ENCODE assay signal across 1 cellular context in genomic region chr19:35408284-35409171, GRCh38.
TF ChIP-seq lines count a peak whose summit lies in the region.

No MANE protein-coding gene starts in this region.

TF ChIP-seq in GM12878, 131 proteins besides CTCF, POLR2A, EP300 and RAD21 (continued from another document and continues in another):
- no peak for TF ChIP-seq IRF3 (IDR thresholded peaks at IDR 0.05)
- TF ChIP-seq, protein P1, sequence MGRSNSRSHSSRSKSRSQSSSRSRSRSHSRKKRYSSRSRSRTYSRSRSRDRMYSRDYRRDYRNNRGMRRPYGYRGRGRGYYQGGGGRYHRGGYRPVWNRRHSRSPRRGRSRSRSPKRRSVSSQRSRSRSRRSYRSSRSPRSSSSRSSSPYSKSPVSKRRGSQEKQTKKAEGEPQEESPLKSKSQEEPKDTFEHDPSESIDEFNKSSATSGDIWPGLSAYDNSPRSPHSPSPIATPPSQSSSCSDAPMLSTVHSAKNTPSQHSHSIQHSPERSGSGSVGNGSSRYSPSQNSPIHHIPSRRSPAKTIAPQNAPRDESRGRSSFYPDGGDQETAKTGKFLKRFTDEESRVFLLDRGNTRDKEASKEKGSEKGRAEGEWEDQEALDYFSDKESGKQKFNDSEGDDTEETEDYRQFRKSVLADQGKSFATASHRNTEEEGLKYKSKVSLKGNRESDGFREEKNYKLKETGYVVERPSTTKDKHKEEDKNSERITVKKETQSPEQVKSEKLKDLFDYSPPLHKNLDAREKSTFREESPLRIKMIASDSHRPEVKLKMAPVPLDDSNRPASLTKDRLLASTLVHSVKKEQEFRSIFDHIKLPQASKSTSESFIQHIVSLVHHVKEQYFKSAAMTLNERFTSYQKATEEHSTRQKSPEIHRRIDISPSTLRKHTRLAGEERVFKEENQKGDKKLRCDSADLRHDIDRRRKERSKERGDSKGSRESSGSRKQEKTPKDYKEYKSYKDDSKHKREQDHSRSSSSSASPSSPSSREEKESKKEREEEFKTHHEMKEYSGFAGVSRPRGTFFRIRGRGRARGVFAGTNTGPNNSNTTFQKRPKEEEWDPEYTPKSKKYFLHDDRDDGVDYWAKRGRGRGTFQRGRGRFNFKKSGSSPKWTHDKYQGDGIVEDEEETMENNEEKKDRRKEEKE (IDR thresholded peaks at IDR 0.05): no peak
- TF ChIP-seq, protein P2, sequence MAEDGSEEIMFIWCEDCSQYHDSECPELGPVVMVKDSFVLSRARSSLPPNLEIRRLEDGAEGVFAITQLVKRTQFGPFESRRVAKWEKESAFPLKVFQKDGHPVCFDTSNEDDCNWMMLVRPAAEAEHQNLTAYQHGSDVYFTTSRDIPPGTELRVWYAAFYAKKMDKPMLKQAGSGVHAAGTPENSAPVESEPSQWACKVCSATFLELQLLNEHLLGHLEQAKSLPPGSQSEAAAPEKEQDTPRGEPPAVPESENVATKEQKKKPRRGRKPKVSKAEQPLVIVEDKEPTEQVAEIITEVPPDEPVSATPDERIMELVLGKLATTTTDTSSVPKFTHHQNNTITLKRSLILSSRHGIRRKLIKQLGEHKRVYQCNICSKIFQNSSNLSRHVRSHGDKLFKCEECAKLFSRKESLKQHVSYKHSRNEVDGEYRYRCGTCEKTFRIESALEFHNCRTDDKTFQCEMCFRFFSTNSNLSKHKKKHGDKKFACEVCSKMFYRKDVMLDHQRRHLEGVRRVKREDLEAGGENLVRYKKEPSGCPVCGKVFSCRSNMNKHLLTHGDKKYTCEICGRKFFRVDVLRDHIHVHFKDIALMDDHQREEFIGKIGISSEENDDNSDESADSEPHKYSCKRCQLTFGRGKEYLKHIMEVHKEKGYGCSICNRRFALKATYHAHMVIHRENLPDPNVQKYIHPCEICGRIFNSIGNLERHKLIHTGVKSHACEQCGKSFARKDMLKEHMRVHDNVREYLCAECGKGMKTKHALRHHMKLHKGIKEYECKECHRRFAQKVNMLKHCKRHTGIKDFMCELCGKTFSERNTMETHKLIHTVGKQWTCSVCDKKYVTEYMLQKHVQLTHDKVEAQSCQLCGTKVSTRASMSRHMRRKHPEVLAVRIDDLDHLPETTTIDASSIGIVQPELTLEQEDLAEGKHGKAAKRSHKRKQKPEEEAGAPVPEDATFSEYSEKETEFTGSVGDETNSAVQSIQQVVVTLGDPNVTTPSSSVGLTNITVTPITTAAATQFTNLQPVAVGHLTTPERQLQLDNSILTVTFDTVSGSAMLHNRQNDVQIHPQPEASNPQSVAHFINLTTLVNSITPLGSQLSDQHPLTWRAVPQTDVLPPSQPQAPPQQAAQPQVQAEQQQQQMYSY (CRISPR knock-in tag; IDR thresholded peaks at IDR 0.05): no peak
- TF ChIP-seq, protein P3, sequence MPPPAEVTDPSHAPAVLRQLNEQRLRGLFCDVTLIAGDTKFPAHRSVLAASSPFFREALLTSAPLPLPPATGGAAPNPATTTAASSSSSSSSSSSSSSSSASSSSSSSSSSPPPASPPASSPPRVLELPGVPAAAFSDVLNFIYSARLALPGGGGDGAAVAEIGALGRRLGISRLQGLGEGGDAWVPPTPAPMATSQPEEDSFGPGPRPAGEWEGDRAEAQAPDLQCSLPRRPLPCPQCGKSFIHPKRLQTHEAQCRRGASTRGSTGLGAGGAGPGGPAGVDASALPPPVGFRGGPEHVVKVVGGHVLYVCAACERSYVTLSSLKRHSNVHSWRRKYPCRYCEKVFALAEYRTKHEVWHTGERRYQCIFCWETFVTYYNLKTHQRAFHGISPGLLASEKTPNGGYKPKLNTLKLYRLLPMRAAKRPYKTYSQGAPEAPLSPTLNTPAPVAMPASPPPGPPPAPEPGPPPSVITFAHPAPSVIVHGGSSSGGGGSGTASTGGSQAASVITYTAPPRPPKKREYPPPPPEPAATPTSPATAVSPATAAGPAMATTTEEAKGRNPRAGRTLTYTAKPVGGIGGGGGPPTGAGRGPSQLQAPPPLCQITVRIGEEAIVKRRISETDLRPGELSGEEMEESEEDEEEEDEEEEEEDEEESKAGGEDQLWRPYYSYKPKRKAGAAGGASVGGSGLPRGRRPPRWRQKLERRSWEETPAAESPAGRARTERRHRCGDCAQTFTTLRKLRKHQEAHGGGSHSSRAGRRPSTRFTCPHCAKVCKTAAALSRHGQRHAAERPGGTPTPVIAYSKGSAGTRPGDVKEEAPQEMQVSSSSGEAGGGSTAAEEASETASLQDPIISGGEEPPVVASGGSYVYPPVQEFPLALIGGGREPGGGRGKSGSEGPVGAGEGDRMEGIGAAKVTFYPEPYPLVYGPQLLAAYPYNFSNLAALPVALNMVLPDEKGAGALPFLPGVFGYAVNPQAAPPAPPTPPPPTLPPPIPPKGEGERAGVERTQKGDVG (CRISPR knock-in tag; IDR thresholded peaks at IDR 0.05): no peak
- no peak for TF ChIP-seq CHD1 (IDR thresholded peaks at IDR 0.05; ENCODE audit: low read depth, low read length)
- no peak for TF ChIP-seq ZNF622 (IDR thresholded peaks at IDR 0.05)
- TF ChIP-seq STAT1 (conservative IDR thresholded peaks at IDR 0.05): no peak
- TF ChIP-seq SMARCA5 (IDR thresholded peaks at IDR 0.05): peak; percentile 68; the same call in 1 of the 2 replicates
- no peak for TF ChIP-seq SREBF2 (IDR thresholded peaks at IDR 0.05; ENCODE audit: low read length)
- no peak for TF ChIP-seq TARDBP (IDR thresholded peaks at IDR 0.05; ENCODE audit: borderline replicate concordance)
- TF ChIP-seq ATF7 (IDR thresholded peaks at IDR 0.05; ENCODE audit: low read depth): 0 out of 2 replicates have a peak, but pooled peaks have one; percentile 37
- TF ChIP-seq, protein P4, sequence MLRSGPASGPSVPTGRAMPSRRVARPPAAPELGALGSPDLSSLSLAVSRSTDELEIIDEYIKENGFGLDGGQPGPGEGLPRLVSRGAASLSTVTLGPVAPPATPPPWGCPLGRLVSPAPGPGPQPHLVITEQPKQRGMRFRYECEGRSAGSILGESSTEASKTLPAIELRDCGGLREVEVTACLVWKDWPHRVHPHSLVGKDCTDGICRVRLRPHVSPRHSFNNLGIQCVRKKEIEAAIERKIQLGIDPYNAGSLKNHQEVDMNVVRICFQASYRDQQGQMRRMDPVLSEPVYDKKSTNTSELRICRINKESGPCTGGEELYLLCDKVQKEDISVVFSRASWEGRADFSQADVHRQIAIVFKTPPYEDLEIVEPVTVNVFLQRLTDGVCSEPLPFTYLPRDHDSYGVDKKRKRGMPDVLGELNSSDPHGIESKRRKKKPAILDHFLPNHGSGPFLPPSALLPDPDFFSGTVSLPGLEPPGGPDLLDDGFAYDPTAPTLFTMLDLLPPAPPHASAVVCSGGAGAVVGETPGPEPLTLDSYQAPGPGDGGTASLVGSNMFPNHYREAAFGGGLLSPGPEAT (IDR thresholded peaks at IDR 0.05; ENCODE audit: low read depth): peak; percentile 56; the same call in 1 of the 2 replicates
- TF ChIP-seq, protein P5, sequence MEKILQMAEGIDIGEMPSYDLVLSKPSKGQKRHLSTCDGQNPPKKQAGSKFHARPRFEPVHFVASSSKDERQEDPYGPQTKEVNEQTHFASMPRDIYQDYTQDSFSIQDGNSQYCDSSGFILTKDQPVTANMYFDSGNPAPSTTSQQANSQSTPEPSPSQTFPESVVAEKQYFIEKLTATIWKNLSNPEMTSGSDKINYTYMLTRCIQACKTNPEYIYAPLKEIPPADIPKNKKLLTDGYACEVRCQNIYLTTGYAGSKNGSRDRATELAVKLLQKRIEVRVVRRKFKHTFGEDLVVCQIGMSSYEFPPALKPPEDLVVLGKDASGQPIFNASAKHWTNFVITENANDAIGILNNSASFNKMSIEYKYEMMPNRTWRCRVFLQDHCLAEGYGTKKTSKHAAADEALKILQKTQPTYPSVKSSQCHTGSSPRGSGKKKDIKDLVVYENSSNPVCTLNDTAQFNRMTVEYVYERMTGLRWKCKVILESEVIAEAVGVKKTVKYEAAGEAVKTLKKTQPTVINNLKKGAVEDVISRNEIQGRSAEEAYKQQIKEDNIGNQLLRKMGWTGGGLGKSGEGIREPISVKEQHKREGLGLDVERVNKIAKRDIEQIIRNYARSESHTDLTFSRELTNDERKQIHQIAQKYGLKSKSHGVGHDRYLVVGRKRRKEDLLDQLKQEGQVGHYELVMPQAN (conservative IDR thresholded peaks at IDR 0.05): 0 out of 2 replicates have a peak, but pooled peaks have one; percentile 18
- TF ChIP-seq KLF5 (IDR thresholded peaks at IDR 0.05; ENCODE audit: partially characterized antibody): no peak
- no peak for TF ChIP-seq EZH2 (IDR thresholded peaks at IDR 0.05; ENCODE audit: borderline replicate concordance, control insufficient read depth, low read depth, low read length)
- TF ChIP-seq MXI1 (IDR thresholded peaks at IDR 0.05; ENCODE audit: low read depth, low read length): no peak
- no peak for TF ChIP-seq SUPT20H (IDR thresholded peaks at IDR 0.05; ENCODE audit: borderline replicate concordance, control insufficient read depth, low read depth, low read length)
- TF ChIP-seq SPI1 (IDR thresholded peaks at IDR 0.05; ENCODE audit: borderline replicate concordance, insufficient read depth, low read depth, low read length): peak; percentile 73; the same call in 1 of the 2 replicates
- 0 out of 2 replicates have a peak, but pooled peaks have one; percentile 7 for TF ChIP-seq NR2C1 (IDR thresholded peaks at IDR 0.05)
- TF ChIP-seq NRF1 (conservative IDR thresholded peaks at IDR 0.05; ENCODE audit: low read depth, low read length): no peak
- no peak for TF ChIP-seq NFYA (IDR thresholded peaks at IDR 0.05; ENCODE audit: borderline replicate concordance, low read depth, low read length)
- TF ChIP-seq FOS (IDR thresholded peaks at IDR 0.05; ENCODE audit: borderline replicate concordance, extremely low read depth, insufficient read length): no peak
- TF ChIP-seq BRCA1 (IDR thresholded peaks at IDR 0.05; ENCODE audit: low read depth, low read length): no peak
- TF ChIP-seq RFX5 (IDR thresholded peaks at IDR 0.05; ENCODE audit: low read depth, low read length): no peak
- TF ChIP-seq SMC3 (IDR thresholded peaks at IDR 0.05; ENCODE audit: borderline replicate concordance, low read length): peak; percentile 22; the same call in 1 of the 2 replicates
- TF ChIP-seq NBN (IDR thresholded peaks at IDR 0.05): peak; percentile 77
- peak; percentile 48 for TF ChIP-seq MEF2B (IDR thresholded peaks at IDR 0.05; ENCODE audit: partially characterized antibody, poor library complexity, severe bottlenecking)
- TF ChIP-seq, protein P6, sequence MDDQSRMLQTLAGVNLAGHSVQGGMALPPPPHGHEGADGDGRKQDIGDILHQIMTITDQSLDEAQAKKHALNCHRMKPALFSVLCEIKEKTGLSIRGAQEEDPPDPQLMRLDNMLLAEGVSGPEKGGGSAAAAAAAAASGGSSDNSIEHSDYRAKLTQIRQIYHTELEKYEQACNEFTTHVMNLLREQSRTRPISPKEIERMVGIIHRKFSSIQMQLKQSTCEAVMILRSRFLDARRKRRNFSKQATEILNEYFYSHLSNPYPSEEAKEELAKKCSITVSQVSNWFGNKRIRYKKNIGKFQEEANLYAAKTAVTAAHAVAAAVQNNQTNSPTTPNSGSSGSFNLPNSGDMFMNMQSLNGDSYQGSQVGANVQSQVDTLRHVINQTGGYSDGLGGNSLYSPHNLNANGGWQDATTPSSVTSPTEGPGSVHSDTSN (IDR thresholded peaks at IDR 0.05; ENCODE audit: insufficient replicate concordance, low read depth, low read length): no peak
- no peak for TF ChIP-seq RELA (IDR thresholded peaks at IDR 0.05; ENCODE audit: borderline replicate concordance, partially characterized antibody)
- no peak for TF ChIP-seq WRNIP1 (IDR thresholded peaks at IDR 0.05; ENCODE audit: borderline replicate concordance, low read depth, low read length)
- no peak for TF ChIP-seq PML (IDR thresholded peaks at IDR 0.05; ENCODE audit: low read length)
- no peak for TF ChIP-seq CHD2 (IDR thresholded peaks at IDR 0.05; ENCODE audit: borderline replicate concordance, low read depth, low read length)
- TF ChIP-seq BACH1 (IDR thresholded peaks at IDR 0.05; ENCODE audit: borderline replicate concordance): no peak
- no peak for TF ChIP-seq CBFB (IDR thresholded peaks at IDR 0.05; ENCODE audit: low read depth)
- no peak for TF ChIP-seq NFIC (IDR thresholded peaks at IDR 0.05; ENCODE audit: low read depth, low read length)
- TF ChIP-seq, protein P7, sequence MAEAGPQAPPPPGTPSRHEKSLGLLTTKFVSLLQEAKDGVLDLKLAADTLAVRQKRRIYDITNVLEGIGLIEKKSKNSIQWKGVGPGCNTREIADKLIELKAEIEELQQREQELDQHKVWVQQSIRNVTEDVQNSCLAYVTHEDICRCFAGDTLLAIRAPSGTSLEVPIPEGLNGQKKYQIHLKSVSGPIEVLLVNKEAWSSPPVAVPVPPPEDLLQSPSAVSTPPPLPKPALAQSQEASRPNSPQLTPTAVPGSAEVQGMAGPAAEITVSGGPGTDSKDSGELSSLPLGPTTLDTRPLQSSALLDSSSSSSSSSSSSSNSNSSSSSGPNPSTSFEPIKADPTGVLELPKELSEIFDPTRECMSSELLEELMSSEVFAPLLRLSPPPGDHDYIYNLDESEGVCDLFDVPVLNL (IDR thresholded peaks at IDR 0.05; ENCODE audit: low read depth, low read length): no peak
- TF ChIP-seq GABPA (IDR thresholded peaks at IDR 0.05; ENCODE audit: low read depth): no peak
- no peak for TF ChIP-seq ZNF592 (IDR thresholded peaks at IDR 0.05)
- TF ChIP-seq HCFC1 (IDR thresholded peaks at IDR 0.05; ENCODE audit: low read length): no peak
